Comparison of ENCODE assay signal across 1 cellular context in the genomic region with DNA sequence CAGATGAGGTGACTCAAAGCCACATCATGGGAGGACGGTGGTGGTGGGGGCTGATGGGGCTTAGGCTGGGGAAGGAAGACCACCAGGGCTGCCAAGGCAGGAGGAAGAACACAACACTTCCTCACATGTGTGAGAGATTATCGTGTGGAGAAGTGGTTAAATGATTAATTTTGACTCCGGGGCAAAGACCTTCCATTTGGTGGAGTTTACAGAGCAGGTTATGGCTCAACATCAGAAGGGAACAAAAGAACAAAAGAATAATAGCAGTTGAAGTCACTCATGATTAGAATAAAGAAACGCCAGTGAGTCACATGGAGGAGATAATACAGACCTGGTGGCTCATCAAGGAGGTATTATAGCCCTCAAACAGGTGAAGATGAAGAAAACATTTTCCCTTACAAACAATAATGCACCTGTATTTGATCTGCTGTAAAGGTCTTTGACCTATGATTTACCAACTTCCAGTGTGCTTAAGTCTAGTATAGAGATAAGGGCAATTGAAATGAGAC.
TF ChIP-seq lines count a peak whose summit lies in the region.

No MANE protein-coding gene starts in this region.

TF ChIP-seq in HepG2, 621 proteins besides CTCF, POLR2A, EP300 and RAD21 (continued from another document and continues in another):
- TF ChIP-seq, protein P1, sequence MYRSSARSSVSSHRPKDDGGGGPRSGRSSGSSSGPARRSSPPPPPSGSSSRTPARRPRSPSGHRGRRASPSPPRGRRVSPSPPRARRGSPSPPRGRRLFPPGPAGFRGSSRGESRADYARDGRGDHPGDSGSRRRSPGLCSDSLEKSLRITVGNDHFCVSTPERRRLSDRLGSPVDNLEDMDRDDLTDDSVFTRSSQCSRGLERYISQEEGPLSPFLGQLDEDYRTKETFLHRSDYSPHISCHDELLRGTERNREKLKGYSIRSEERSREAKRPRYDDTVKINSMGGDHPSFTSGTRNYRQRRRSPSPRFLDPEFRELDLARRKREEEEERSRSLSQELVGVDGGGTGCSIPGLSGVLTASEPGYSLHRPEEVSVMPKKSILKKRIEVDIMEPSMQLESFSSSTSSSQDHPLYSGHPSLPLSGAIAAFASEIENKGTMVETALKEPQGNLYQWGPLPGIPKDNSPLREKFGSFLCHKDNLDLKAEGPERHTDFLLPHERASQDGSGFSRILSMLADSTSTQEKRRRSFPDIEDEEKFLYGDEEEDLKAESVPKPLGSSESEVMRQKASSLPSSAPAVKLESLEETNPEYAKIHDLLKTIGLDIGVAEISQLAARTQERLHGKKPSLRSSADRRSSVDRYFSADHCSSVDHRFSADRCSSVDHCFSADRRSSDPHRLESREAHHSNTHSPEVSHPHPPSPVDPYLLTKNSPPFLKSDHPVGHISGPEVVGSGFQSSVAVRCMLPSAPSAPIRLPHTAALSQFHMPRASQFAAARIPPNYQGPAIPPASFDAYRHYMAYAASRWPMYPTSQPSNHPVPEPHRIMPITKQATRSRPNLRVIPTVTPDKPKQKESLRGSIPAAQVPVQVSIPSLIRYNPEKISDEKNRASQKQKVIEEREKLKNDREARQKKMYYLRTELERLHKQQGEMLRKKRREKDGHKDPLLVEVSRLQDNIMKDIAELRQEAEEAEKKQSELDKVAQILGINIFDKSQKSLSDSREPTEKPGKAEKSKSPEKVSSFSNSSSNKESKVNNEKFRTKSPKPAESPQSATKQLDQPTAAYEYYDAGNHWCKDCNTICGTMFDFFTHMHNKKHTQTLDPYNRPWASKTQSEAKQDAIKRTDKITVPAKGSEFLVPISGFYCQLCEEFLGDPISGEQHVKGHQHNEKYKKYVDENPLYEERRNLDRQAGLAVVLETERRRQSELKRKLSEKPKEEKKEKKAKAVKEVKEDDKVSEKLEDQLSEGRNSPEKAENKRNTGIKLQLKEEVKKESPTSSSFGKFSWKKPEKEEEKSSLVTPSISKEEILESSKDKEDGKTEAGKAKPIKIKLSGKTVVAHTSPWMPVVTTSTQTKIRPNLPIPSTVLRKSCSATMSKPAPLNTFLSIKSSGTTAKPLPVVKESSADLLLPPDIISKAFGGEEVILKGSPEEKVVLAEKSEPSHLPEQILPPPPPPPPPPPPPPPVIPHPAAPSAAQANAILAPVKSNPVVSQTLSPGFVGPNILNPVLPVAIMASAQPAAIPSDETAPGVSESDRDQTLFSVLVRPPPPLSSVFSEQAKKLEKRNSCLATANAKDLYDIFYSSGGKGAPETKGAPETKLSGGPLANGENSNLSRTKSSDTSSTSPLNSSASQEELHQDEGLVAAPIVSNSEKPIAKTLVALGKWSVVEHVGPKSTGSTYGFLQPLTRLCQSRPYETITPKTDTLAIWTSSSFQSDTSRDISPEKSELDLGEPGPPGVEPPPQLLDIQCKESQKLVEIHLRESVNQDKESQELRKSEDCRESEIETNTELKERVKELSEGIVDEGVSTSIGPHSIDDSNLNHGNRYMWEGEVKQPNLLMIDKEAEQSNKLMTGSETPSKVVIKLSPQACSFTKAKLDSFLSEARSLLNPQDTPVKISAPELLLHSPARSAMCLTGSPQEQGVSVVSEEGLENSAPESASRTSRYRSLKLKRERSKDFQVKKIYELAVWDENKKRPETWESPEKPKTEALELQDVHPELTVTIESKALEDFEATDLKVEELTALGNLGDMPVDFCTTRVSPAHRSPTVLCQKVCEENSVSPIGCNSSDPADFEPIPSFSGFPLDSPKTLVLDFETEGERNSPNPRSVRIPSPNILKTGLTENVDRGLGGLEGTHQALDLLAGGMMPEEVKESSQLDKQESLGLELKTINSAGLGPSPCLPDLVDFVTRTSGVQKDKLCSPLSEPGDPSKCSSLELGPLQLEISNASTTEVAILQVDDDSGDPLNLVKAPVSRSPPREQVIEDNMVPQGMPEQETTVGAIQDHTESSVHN (CRISPR knock-in tag; IDR thresholded peaks at IDR 0.05) = no peak
- no peak for TF ChIP-seq ZNF782 (CRISPR knock-in tag; IDR thresholded peaks at IDR 0.05; ENCODE audit: borderline replicate concordance)
- no peak for TF ChIP-seq SKI (IDR thresholded peaks at IDR 0.05; ENCODE audit: partially characterized antibody)
- TF ChIP-seq, protein P2, sequence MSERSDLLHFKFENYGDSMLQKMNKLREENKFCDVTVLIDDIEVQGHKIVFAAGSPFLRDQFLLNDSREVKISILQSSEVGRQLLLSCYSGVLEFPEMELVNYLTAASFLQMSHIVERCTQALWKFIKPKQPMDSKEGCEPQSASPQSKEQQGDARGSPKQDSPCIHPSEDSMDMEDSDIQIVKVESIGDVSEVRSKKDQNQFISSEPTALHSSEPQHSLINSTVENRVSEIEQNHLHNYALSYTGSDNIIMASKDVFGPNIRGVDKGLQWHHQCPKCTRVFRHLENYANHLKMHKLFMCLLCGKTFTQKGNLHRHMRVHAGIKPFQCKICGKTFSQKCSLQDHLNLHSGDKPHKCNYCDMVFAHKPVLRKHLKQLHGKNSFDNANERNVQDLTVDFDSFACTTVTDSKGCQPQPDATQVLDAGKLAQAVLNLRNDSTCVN (CRISPR knock-in tag; IDR thresholded peaks at IDR 0.05; ENCODE audit: borderline replicate concordance) = no peak
- peak; percentile 45 for TF ChIP-seq ASH2L (IDR thresholded peaks at IDR 0.05; ENCODE audit: insufficient read length, low read depth, low read length)
- no peak for TF ChIP-seq KLF13 (CRISPR knock-in tag; IDR thresholded peaks at IDR 0.05)
- TF ChIP-seq ZBTB3 (CRISPR knock-in tag; IDR thresholded peaks at IDR 0.05; ENCODE audit: borderline replicate concordance, low read depth) = no peak
- no peak for TF ChIP-seq ZNF124 (CRISPR knock-in tag; IDR thresholded peaks at IDR 0.05)
- TF ChIP-seq ATF7-NPFF (CRISPR knock-in tag; IDR thresholded peaks at IDR 0.05; ENCODE audit: low read depth) = no peak
- no peak for TF ChIP-seq CCAR2 (optimal IDR thresholded peaks at IDR 0.05; ENCODE audit: low read depth, low read length)
- TF ChIP-seq POGZ (CRISPR knock-in tag; IDR thresholded peaks at IDR 0.05) = peak; percentile 62; the same call in 1 of the 2 replicates
- TF ChIP-seq, protein P3, sequence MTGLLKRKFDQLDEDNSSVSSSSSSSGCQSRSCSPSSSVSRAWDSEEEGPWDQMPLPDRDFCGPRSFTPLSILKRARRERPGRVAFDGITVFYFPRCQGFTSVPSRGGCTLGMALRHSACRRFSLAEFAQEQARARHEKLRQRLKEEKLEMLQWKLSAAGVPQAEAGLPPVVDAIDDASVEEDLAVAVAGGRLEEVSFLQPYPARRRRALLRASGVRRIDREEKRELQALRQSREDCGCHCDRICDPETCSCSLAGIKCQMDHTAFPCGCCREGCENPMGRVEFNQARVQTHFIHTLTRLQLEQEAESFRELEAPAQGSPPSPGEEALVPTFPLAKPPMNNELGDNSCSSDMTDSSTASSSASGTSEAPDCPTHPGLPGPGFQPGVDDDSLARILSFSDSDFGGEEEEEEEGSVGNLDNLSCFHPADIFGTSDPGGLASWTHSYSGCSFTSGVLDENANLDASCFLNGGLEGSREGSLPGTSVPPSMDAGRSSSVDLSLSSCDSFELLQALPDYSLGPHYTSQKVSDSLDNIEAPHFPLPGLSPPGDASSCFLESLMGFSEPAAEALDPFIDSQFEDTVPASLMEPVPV (CRISPR knock-in tag; IDR thresholded peaks at IDR 0.05) = no peak
- TF ChIP-seq ZNF143 (CRISPR knock-in tag; IDR thresholded peaks at IDR 0.05) = no peak
- TF ChIP-seq GATAD1 (CRISPR knock-in tag; IDR thresholded peaks at IDR 0.05) = no peak
- peak; percentile 38; the same call in 1 of the 2 replicates for TF ChIP-seq ZNF652 (CRISPR knock-in tag; IDR thresholded peaks at IDR 0.05; ENCODE audit: borderline replicate concordance, low read depth)
- no peak for TF ChIP-seq IKZF1 (IDR thresholded peaks at IDR 0.05)
- TF ChIP-seq NCOR1 (IDR thresholded peaks at IDR 0.05; ENCODE audit: borderline replicate concordance, low read length) = peak; percentile 49; the same call in 1 of the 2 replicates
- TF ChIP-seq SOX5 (CRISPR knock-in tag; IDR thresholded peaks at IDR 0.05; ENCODE audit: borderline replicate concordance) = peak; percentile 98
- TF ChIP-seq FOSL2 (CRISPR knock-in tag; IDR thresholded peaks at IDR 0.05) = peak; percentile 53
- TF ChIP-seq CHCHD3 (CRISPR knock-in tag; IDR thresholded peaks at IDR 0.05) = no peak
- TF ChIP-seq, protein P4, sequence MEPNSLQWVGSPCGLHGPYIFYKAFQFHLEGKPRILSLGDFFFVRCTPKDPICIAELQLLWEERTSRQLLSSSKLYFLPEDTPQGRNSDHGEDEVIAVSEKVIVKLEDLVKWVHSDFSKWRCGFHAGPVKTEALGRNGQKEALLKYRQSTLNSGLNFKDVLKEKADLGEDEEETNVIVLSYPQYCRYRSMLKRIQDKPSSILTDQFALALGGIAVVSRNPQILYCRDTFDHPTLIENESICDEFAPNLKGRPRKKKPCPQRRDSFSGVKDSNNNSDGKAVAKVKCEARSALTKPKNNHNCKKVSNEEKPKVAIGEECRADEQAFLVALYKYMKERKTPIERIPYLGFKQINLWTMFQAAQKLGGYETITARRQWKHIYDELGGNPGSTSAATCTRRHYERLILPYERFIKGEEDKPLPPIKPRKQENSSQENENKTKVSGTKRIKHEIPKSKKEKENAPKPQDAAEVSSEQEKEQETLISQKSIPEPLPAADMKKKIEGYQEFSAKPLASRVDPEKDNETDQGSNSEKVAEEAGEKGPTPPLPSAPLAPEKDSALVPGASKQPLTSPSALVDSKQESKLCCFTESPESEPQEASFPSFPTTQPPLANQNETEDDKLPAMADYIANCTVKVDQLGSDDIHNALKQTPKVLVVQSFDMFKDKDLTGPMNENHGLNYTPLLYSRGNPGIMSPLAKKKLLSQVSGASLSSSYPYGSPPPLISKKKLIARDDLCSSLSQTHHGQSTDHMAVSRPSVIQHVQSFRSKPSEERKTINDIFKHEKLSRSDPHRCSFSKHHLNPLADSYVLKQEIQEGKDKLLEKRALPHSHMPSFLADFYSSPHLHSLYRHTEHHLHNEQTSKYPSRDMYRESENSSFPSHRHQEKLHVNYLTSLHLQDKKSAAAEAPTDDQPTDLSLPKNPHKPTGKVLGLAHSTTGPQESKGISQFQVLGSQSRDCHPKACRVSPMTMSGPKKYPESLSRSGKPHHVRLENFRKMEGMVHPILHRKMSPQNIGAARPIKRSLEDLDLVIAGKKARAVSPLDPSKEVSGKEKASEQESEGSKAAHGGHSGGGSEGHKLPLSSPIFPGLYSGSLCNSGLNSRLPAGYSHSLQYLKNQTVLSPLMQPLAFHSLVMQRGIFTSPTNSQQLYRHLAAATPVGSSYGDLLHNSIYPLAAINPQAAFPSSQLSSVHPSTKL (CRISPR knock-in tag; IDR thresholded peaks at IDR 0.05) = peak; percentile 63
- TF ChIP-seq, protein P5, sequence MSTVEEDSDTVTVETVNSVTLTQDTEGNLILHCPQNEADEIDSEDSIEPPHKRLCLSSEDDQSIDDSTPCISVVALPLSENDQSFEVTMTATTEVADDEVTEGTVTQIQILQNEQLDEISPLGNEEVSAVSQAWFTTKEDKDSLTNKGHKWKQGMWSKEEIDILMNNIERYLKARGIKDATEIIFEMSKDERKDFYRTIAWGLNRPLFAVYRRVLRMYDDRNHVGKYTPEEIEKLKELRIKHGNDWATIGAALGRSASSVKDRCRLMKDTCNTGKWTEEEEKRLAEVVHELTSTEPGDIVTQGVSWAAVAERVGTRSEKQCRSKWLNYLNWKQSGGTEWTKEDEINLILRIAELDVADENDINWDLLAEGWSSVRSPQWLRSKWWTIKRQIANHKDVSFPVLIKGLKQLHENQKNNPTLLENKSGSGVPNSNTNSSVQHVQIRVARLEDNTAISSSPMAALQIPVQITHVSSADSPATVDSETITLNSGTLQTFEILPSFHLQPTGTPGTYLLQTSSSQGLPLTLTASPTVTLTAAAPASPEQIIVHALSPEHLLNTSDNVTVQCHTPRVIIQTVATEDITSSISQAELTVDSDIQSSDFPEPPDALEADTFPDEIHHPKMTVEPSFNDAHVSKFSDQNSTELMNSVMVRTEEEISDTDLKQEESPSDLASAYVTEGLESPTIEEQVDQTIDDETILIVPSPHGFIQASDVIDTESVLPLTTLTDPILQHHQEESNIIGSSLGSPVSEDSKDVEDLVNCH (CRISPR knock-in tag; IDR thresholded peaks at IDR 0.05) = no peak
- TF ChIP-seq, protein P6, sequence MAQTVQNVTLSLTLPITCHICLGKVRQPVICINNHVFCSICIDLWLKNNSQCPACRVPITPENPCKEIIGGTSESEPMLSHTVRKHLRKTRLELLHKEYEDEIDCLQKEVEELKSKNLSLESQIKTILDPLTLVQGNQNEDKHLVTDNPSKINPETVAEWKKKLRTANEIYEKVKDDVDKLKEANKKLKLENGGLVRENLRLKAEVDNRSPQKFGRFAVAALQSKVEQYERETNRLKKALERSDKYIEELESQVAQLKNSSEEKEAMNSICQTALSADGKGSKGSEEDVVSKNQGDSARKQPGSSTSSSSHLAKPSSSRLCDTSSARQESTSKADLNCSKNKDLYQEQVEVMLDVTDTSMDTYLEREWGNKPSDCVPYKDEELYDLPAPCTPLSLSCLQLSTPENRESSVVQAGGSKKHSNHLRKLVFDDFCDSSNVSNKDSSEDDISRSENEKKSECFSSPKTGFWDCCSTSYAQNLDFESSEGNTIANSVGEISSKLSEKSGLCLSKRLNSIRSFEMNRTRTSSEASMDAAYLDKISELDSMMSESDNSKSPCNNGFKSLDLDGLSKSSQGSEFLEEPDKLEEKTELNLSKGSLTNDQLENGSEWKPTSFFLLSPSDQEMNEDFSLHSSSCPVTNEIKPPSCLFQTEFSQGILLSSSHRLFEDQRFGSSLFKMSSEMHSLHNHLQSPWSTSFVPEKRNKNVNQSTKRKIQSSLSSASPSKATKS (CRISPR knock-in tag; IDR thresholded peaks at IDR 0.05) = no peak
- peak; percentile 98 for TF ChIP-seq SOX13 (IDR thresholded peaks at IDR 0.05)
- TF ChIP-seq SOX13 (CRISPR knock-in tag; conservative IDR thresholded peaks at IDR 0.05 in 1 of 2, IDR thresholded peaks at IDR 0.05 in 1 of 2) = peak in 1 of 2 experiments; percentile 99; a peak in 2 of 4 replicates
- TF ChIP-seq SOX6 (IDR thresholded peaks at IDR 0.05) = no peak
- TF ChIP-seq SOX6 (CRISPR knock-in tag; IDR thresholded peaks at IDR 0.05) = peak; percentile 96
- no peak for TF ChIP-seq ZBTB8A (CRISPR knock-in tag; IDR thresholded peaks at IDR 0.05; ENCODE audit: borderline replicate concordance, low read depth)
- TF ChIP-seq, protein P7, sequence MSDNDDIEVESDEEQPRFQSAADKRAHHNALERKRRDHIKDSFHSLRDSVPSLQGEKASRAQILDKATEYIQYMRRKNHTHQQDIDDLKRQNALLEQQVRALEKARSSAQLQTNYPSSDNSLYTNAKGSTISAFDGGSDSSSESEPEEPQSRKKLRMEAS (IDR thresholded peaks at IDR 0.05) = peak; percentile 30
- no peak for TF ChIP-seq TOPORS (CRISPR knock-in tag; IDR thresholded peaks at IDR 0.05)
- no peak for TF ChIP-seq KDM2A (CRISPR knock-in tag; IDR thresholded peaks at IDR 0.05; ENCODE audit: borderline replicate concordance, low read depth)
- no peak for TF ChIP-seq ZNF777 (CRISPR knock-in tag; IDR thresholded peaks at IDR 0.05)
- peak; percentile 57 for TF ChIP-seq HMG20A (CRISPR knock-in tag; IDR thresholded peaks at IDR 0.05; ENCODE audit: borderline replicate concordance)
- TF ChIP-seq, protein P8, sequence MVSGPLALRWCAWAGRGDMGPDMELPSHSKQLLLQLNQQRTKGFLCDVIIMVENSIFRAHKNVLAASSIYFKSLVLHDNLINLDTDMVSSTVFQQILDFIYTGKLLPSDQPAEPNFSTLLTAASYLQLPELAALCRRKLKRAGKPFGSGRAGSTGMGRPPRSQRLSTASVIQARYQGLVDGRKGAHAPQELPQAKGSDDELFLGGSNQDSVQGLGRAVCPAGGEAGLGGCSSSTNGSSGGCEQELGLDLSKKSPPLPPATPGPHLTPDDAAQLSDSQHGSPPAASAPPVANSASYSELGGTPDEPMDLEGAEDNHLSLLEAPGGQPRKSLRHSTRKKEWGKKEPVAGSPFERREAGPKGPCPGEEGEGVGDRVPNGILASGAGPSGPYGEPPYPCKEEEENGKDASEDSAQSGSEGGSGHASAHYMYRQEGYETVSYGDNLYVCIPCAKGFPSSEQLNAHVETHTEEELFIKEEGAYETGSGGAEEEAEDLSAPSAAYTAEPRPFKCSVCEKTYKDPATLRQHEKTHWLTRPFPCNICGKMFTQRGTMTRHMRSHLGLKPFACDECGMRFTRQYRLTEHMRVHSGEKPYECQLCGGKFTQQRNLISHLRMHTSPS (CRISPR knock-in tag; IDR thresholded peaks at IDR 0.05; ENCODE audit: low read depth) = no peak
- TF ChIP-seq ZNF773 (CRISPR knock-in tag; IDR thresholded peaks at IDR 0.05; ENCODE audit: borderline replicate concordance) = no peak
- no peak for TF ChIP-seq ZNF225 (CRISPR knock-in tag; IDR thresholded peaks at IDR 0.05)
